1 cellular context compared by ENCODE assay signal in genomic region chr11:47376183-47376542, GRCh38.
TF ChIP-seq lines count a peak whose summit lies in the region.

No MANE protein-coding gene starts in this region.

TF ChIP-seq in H1, 55 proteins besides CTCF, POLR2A, EP300 and RAD21:
- TF ChIP-seq BACH1 (IDR thresholded peaks at IDR 0.05; ENCODE audit: low read length), result no peak
- no peak for TF ChIP-seq CTBP2 (IDR thresholded peaks at IDR 0.05; ENCODE audit: borderline replicate concordance, insufficient read depth, insufficient read length, low read length)
